1 cellular context compared by ENCODE assay signal in genomic region chr22:30619909-30620308, GRCh38. TPM values are rescaled to one million over a fixed set of nuclear protein-coding genes. Genes with fewer than 3 reads are reported as not detected.
"Had no signal": no experiment of that assay in that cellular context is flagged by ENCODE, and none has a peak within 500 bp of the region (broad histone marks: within the 10 kb centered on the region; RNA-seq: fewer than 3 reads in every experiment).

No MANE protein-coding gene starts in this region.

RNA-seq across cellular contexts. Expression of gene GAL3ST1, which starts 45.4 kb away (rescaled TPM):
- total RNA-seq: vagina had no signal
